In genomic region chr19:48492925-48493717, GRCh38 we compare ENCODE assay signal across 8 cellular contexts.
DNase-seq lines count a peak whose midpoint lies in the region; ATAC-seq and TF ChIP-seq lines count a peak whose summit lies in the region.

No MANE protein-coding gene starts in this region.

- H3K27ac Mint-ChIP-seq in memory B cell: no peak overlapping the region

- H3K27me3 Mint-ChIP-seq in memory B cell: peaks cover 42% of the 10 kb centered on the region

- peak overlapping the region; percentile 74 for H3K4me3 ChIP-seq in AG10803 (ENCODE audit: low read length)
- peak overlapping the region; percentile 51 for H3K4me3 ChIP-seq in effector memory CD4-positive, alpha-beta T cell (ENCODE audit: insufficient read depth, low read depth, low read length, poor library complexity, severe bottlenecking)

- no peaks in the 10 kb centered on the region for H3K9me3 ChIP-seq in effector memory CD4-positive, alpha-beta T cell (ENCODE audit: control insufficient read depth, low read length)

- TF ChIP-seq CTCF in AG10803 (conservative IDR thresholded peaks at IDR 0.05; ENCODE audit: low read length): no peak

- peaks cover 29% of the 10 kb centered on the region for H3K4me1 Mint-ChIP-seq in memory B cell

- no peaks in the 10 kb centered on the region for H3K36me3 ChIP-seq in effector memory CD4-positive, alpha-beta T cell (ENCODE audit: control insufficient read depth, insufficient read depth, low read length)

- H3K9me3 Mint-ChIP-seq in memory B cell: peaks cover 6% of the 10 kb centered on the region

- no peak overlapping the region for H3K27ac ChIP-seq in effector memory CD4-positive, alpha-beta T cell (ENCODE audit: insufficient read depth, low read length, poor library complexity, severe bottlenecking)

- H3K36me3 Mint-ChIP-seq in memory B cell: peaks cover 4% of the 10 kb centered on the region

- peaks cover 12% of the 10 kb centered on the region for H3K27me3 ChIP-seq in effector memory CD4-positive, alpha-beta T cell (replicated peaks; ENCODE audit: control insufficient read depth, insufficient read depth, low read length, poor library complexity, severe bottlenecking)

- peaks cover 26% of the 10 kb centered on the region for H3K4me1 ChIP-seq in effector memory CD4-positive, alpha-beta T cell (ENCODE audit: control insufficient read depth, insufficient read depth, low read length, poor library complexity, severe bottlenecking)

- peak; percentile 42 for ATAC-seq in GM19043 (IDR thresholded peaks at IDR 0.05; ENCODE audit: low read depth, unreplicated experiment)
- peak; percentile 54 for ATAC-seq in HG03342 (IDR thresholded peaks at IDR 0.05; ENCODE audit: unreplicated experiment)
- peak; percentile 54 for ATAC-seq in memory B cell (ENCODE audit: low read depth)

- DNase-seq in AG10803 (ENCODE audit: low read depth) (peak; percentile 97), NCI-H82 treated with DMSO at 0.1 percent for 48 hours (lab: John Stamatoyannopoulos, UW; ENCODE audit: unreplicated experiment) (peak; percentile 99), memory B cell (ENCODE audit: low spot score in 2 of 2) (peak; percentile 49 to 72)
- DNase-seq in activated CD8-positive, alpha-beta memory T cell treated with anti-CD3 and anti-CD28 coated beads for 1 hour (ENCODE audit: extremely low read depth in 1 of 2, low read depth in 1 of 2): peak; percentile 51 to 71
- DNase-seq in effector memory CD4-positive, alpha-beta T cell: peak; percentile 71 to 79 (median 73)
- DNase-seq in stimulated activated CD8-positive, alpha-beta memory T cell treated with anti-CD3 and anti-CD28 coated beads, Interleukin-12 subunit alpha, Interleukin-12 subunit beta, amount 100 ng/mL, for 1 hour (ENCODE audit: low read depth): peak; percentile 54

- peak overlapping the region; percentile 57 for H3K4me3 Mint-ChIP-seq in memory B cell
